15 cellular contexts compared by ENCODE assay signal in genomic region chr4:12926189-12927066, GRCh38.
DNase-seq lines count a peak whose midpoint lies in the region; ATAC-seq and TF ChIP-seq lines count a peak whose summit lies in the region.
"Had no signal": no experiment of that assay in that cellular context is flagged by ENCODE, and none has a peak within 500 bp of the region (broad histone marks: within the 10 kb centered on the region; RNA-seq: fewer than 3 reads in every experiment).

No MANE protein-coding gene starts in this region.

- H3K9me3 ChIP-seq in upper lobe of left lung: no peaks in the 10 kb centered on the region
- H3K9me3 ChIP-seq in mucosa of descending colon: no peaks in the 10 kb centered on the region

- WGBS in upper lobe of left lung, 2 donors: 33 to 48% methylated on average over 5 of the region's 5 CpGs

- TF ChIP-seq EP300 in upper lobe of left lung (IDR thresholded peaks at IDR 0.05): no peak

- H3K27me3 ChIP-seq in upper lobe of left lung: no peaks in the 10 kb centered on the region
- H3K27me3 ChIP-seq: dorsolateral prefrontal cortex, right atrium auricular region had no signal

- ATAC-seq in GM18508 (IDR thresholded peaks at IDR 0.05; ENCODE audit: insufficient read depth, unreplicated experiment) (peak; percentile 79), GM19467 (IDR thresholded peaks at IDR 0.05; ENCODE audit: unreplicated experiment) (peak; percentile 66), HG03565 (IDR thresholded peaks at IDR 0.05; ENCODE audit: unreplicated experiment) (peak; percentile 64), upper lobe of left lung (ENCODE audit: low FRiP score in 2 of 2) (no peak), omental fat pad (ENCODE audit: low FRiP score) (no peak), mucosa of descending colon (no peak)

- TF ChIP-seq POLR2A in upper lobe of left lung (IDR thresholded peaks at IDR 0.05): no peak

- H3K4me1 ChIP-seq in upper lobe of left lung (no peaks in the 10 kb centered on the region), mucosa of descending colon (ENCODE audit: low read depth) (no peaks in the 10 kb centered on the region)
- H3K4me1 ChIP-seq: right atrium auricular region had no signal

- intact Hi-C loops in mucosa of descending colon (cut with DNase I, micrococcal nuclease): no loop called here

- no peak for TF ChIP-seq CTCF in upper lobe of left lung (IDR thresholded peaks at IDR 0.05)
- no peak for TF ChIP-seq CTCF in omental fat pad (IDR thresholded peaks at IDR 0.05)
- no peak for TF ChIP-seq CTCF in mucosa of descending colon (IDR thresholded peaks at IDR 0.05)

- no peak overlapping the region for H3K4me3 ChIP-seq in upper lobe of left lung
- H3K4me3 ChIP-seq in mucosa of descending colon: no peak overlapping the region
- H3K4me3 ChIP-seq: dorsolateral prefrontal cortex, right atrium auricular region had no signal

- DNase-seq in left kidney (ENCODE audit: low read depth, low spot score) (peak; percentile 24), upper lobe of left lung (no peak), omental fat pad (ENCODE audit: low spot score) (no peak), mucosa of descending colon (no peak), ecto neural progenitor cell (ENCODE audit: low spot score) (no peak)
- DNase-seq: activated CD4-positive, alpha-beta T cell treated with anti-CD3 and anti-CD28 coated beads for 1 hour; activated T-cell treated with anti-CD3 and anti-CD28 coated beads, Interleukin-2, amount 50 U/mL, for 48 hours; CD4-positive, CD25-positive, alpha-beta regulatory T cell; dorsolateral prefrontal cortex; islet precursor cell; NCI-H187 had no signal

- H3K36me3 ChIP-seq in upper lobe of left lung: no peaks in the 10 kb centered on the region
- H3K36me3 ChIP-seq in mucosa of descending colon (ENCODE audit: low read depth): no peaks in the 10 kb centered on the region
- H3K36me3 ChIP-seq: right atrium auricular region had no signal

- no peak overlapping the region for H3K27ac ChIP-seq in upper lobe of left lung
- H3K27ac ChIP-seq: dorsolateral prefrontal cortex, right atrium auricular region had no signal

Comparison
In these comparisons a context has a peak if more than half of its experiments do, and no peak if none do; other contexts are left out.
1. ATAC-seq: peak in GM18508 (single experiment), GM19467 (single experiment) and HG03565 (single experiment); none in upper lobe of left lung (0 of 2), omental fat pad (single experiment) and mucosa of descending colon (single experiment).